ENCODE assay signal across 8 cellular contexts in genomic region chr6:107926697-107927544, GRCh38. TPM values are rescaled to one million over a fixed set of nuclear protein-coding genes. Genes with fewer than 3 reads are reported as not detected.
A peak's percentile ranks its signal among the peaks of the same experiment; 100 is the strongest.
DNase-seq lines count a peak whose midpoint lies in the region; ATAC-seq, FAIRE-seq and TF ChIP-seq lines count a peak whose summit lies in the region.
"Not testable (repeated sequence)": the region's sequence is repeated elsewhere in the genome, so short reads cannot be mapped to it uniquely, and the experiment has no call there.

No MANE protein-coding gene starts in this region.

- H3K36me3 ChIP-seq in BJ (ENCODE audit: control insufficient read depth, insufficient read depth, low read length); adipocyte (ENCODE audit: control insufficient read depth, insufficient read depth, low read length, severe bottlenecking): not testable (repeated sequence)
- H3K36me3 ChIP-seq in HepG2 (replicated peaks in 1 of 2; ENCODE audit: control insufficient read depth in 1 of 2, insufficient read depth in 2 of 2, low read length in 2 of 2): peaks cover 1 to 30% of the 10 kb centered on the region in 2 experiments; a peak in 4 of 5 replicates

- POLR2A ChIA-PET in BJ (lab: Charles Lee): interaction anchor here (0.6 kb wide), 1 partner anchor 1167 kb away, joined by 3 read pairs; no protein-coding TSS in a partner anchor
- POLR2A ChIA-PET in HepG2 (lab: Yijun Ruan, JAX): not testable (repeated sequence)

- TF ChIP-seq EP300 in HepG2 (IDR thresholded peaks at IDR 0.05; ENCODE audit: low read depth in 2 of 2, low read length in 2 of 2); HepG2 (CRISPR knock-in tag; IDR thresholded peaks at IDR 0.05; ENCODE audit: borderline replicate concordance): not testable (repeated sequence)

- not testable (repeated sequence) for H3K9ac ChIP-seq in adipocyte (ENCODE audit: low read length); HepG2 (ENCODE audit: insufficient read depth, low read depth, low read length)

- not testable (repeated sequence) for TF ChIP-seq POLR2A in HepG2 (IDR thresholded peaks at IDR 0.05; ENCODE audit: insufficient read depth in 1 of 2, low read depth in 2 of 2, low read length in 2 of 2)

- H3K27me3 ChIP-seq in BJ (ENCODE audit: control insufficient read depth, insufficient read depth, low read length); adipocyte (replicated peaks; ENCODE audit: control insufficient read depth, insufficient read depth, low read length); HepG2 (ENCODE audit: control insufficient read depth in 1 of 2, insufficient read depth in 2 of 2, low read length in 2 of 2): not testable (repeated sequence)

- H3K4me2 ChIP-seq in HepG2 (ENCODE audit: low read depth, low read length): not testable (repeated sequence)

- whole genome bisulfite sequencing in HepG2 (ENCODE audit: low lambda C conversion rate): 87% methylated on average over 10 of the region's 10 CpGs

- peaks cover 11% of the 10 kb centered on the region for H3K4me1 ChIP-seq in adipocyte (ENCODE audit: control insufficient read depth, insufficient read depth, low read length)
- peaks cover 14% of the 10 kb centered on the region for H3K4me1 ChIP-seq in HepG2 (ENCODE audit: insufficient read depth, low read length)

- in situ Hi-C loops in HepG2 (cut with HindIII; ENCODE audit: extremely low pct_ligation_motif_present, low pct_unique_long_range_greater_than_20kb): not testable (repeated sequence)

- not testable (repeated sequence) for H3K4me3 ChIP-seq in BJ (ENCODE audit: low read depth, low read length); adipocyte (ENCODE audit: low read length); foreskin fibroblast (ENCODE audit: low read depth in 1 of 2, low read length in 2 of 2); HepG2 (replicated peaks in 1 of 3; ENCODE audit: insufficient read depth in 1 of 3, low read depth in 2 of 3, low read length in 3 of 3)

- H3K9me3 ChIP-seq in adipocyte (ENCODE audit: control insufficient read depth, low read length); HepG2 (ENCODE audit: low read length): not testable (repeated sequence)

- H3K27ac ChIP-seq in HepG2 (ENCODE audit: extremely low read length, insufficient read depth, low read length): not testable (repeated sequence)

- H3K79me2 ChIP-seq in HepG2 (ENCODE audit: insufficient read depth, low read length): peaks cover 59% of the 10 kb centered on the region

- not testable (repeated sequence) for ATAC-seq in HepG2
- peak; percentile 74 for ATAC-seq in sciatic nerve

- CTCF ChIA-PET in BJ (lab: Yijun Ruan, JAX); HepG2 (lab: Yijun Ruan, JAX; ENCODE audit: low intra/inter-chr PET ratio, low total read pairs): not testable (repeated sequence)

- peaks cover 24% of the 10 kb centered on the region for H4K20me1 ChIP-seq in HepG2 (ENCODE audit: insufficient read depth, low read length)

- BruUV-seq in HepG2 (replicated peaks; lab: Mats Ljungman, UMichigan): not testable (repeated sequence)

- not testable (repeated sequence) for TF ChIP-seq CTCF in BJ (IDR thresholded peaks at IDR 0.05; ENCODE audit: insufficient read depth, low read depth, low read length); foreskin fibroblast (IDR thresholded peaks at IDR 0.05; ENCODE audit: low read depth, low read length); HepG2 (CRISPR knock-in tag; IDR thresholded peaks at IDR 0.05)

- intact Hi-C loops in HepG2 (cut with micrococcal nuclease; ENCODE audit: unreplicated experiment); sciatic nerve (cut with DNase I): not testable (repeated sequence)

- not testable (repeated sequence) for FAIRE-seq in HepG2 (lab: Jason Lieb, UNC)

- not testable (repeated sequence) for H2AFZ ChIP-seq in HepG2 (ENCODE audit: low read length)

- DNase-seq in BJ (ENCODE audit: low read depth) (peak; percentile 11), HCEC 1CT (peak; percentile 8), NCI-H226 (peak; percentile 7), adipocyte (ENCODE audit: low read depth) (peak; percentile 12), fibroblast of gingiva (ENCODE audit: low read depth) (peak; percentile 63), foreskin fibroblast (peak; percentile 10 to 47), sciatic nerve (ENCODE audit: low spot score) (peak; percentile 61)
- DNase-seq in HepG2 (ENCODE audit: low spot score): not testable (repeated sequence)

- not testable (repeated sequence) for TF ChIP-seq RAD21 in HepG2 (CRISPR knock-in tag; IDR thresholded peaks at IDR 0.05)

TF ChIP-seq in HepG2, 621 proteins besides CTCF, POLR2A, EP300 and RAD21:
- 0 out of 2 replicates have a peak, but pooled peaks have one; percentile 5 for TF ChIP-seq ZNF770 (CRISPR knock-in tag; IDR thresholded peaks at IDR 0.05)
TF ChIP-seq in HepG2: peak in this region for 1; not testable (repeated sequence) for 620.

RNA-seq across cellular contexts. Expression of gene SEC63, which starts 31.1 kb away (rescaled TPM):
- 17.6 and 49.8 TPM in 2 replicates for polyA plus RNA-seq in BJ (2011; rRNA removed)
- polyA minus RNA-seq in BJ (2011; rRNA and poly(A)+ RNA removed): 12.5 and 18.0 TPM in 2 replicates
- 17.5 and 20.2 TPM in 2 replicates for total RNA-seq in HepG2 (2016; rRNA removed; fragmentation: Illumina TruSeq; extraction: Trizol)
- total RNA-seq in HepG2 (2016; cell fraction: cytosol; rRNA removed; fragmentation: Illumina TruSeq; extraction: Trizol; ENCODE audit: low read depth): 21.6 and 28.5 TPM in 2 replicates
- 15.0 and 16.4 TPM in 2 replicates for total RNA-seq in HepG2 (2016; cell fraction: insoluble cytoplasmic fraction; rRNA removed; fragmentation: Illumina TruSeq; extraction: Trizol)
- total RNA-seq in HepG2 (2016; cell fraction: membrane; rRNA removed; fragmentation: Illumina TruSeq; extraction: Trizol): 14.9 and 15.0 TPM in 2 replicates
- 66.1 and 77.7 TPM in 2 replicates for total RNA-seq in HepG2 (2016; cell fraction: nucleus; rRNA removed; fragmentation: Illumina TruSeq; extraction: Trizol)
- 29.6 and 45.9 TPM in 2 replicates for polyA plus RNA-seq in HepG2 (2011; rRNA removed)
- 8.5 and 13.3 TPM in 2 replicates for polyA plus RNA-seq in HepG2 (2011; cell fraction: cytosol; rRNA removed)
- 15.1 and 18.7 TPM in 2 replicates for polyA plus RNA-seq in HepG2 (2011; cell fraction: nucleus; rRNA removed)
- polyA plus RNA-seq in HepG2 (2012): 54.3 and 117 TPM in 2 replicates
- polyA plus RNA-seq in HepG2 (2016; cell fraction: cytosol; fragmentation: Illumina TruSeq; extraction: Trizol; ENCODE audit: low read depth): 11.1 and 13.0 TPM in 2 replicates
- 56.3 and 56.5 TPM in 2 replicates for polyA plus RNA-seq in HepG2 (2016; cell fraction: insoluble cytoplasmic fraction; fragmentation: Illumina TruSeq; extraction: Trizol; ENCODE audit: low read depth)
- polyA plus RNA-seq in HepG2 (2016; cell fraction: membrane; fragmentation: Illumina TruSeq; extraction: Trizol; ENCODE audit: low read depth): 18.9 and 20.3 TPM in 2 replicates
- polyA plus RNA-seq in HepG2 (2016; cell fraction: nucleus; fragmentation: Illumina TruSeq; extraction: Trizol; ENCODE audit: insufficient read depth, low read depth): 161 and 164 TPM in 2 replicates
- polyA minus RNA-seq in HepG2 (2011; rRNA and poly(A)+ RNA removed; ENCODE audit: low replicate concordance): 13.4 and 20.4 TPM in 2 replicates
- 16.7 and 26.4 TPM in 2 replicates for polyA minus RNA-seq in HepG2 (2011; cell fraction: cytosol; rRNA and poly(A)+ RNA removed)
- 82.8 and 89.0 TPM in 2 replicates for polyA minus RNA-seq in HepG2 (2011; cell fraction: nucleus; rRNA and poly(A)+ RNA removed)
- 135 TPM for total RNA-seq in sciatic nerve
